10 cellular contexts compared by ENCODE assay signal in genomic region chr9:18396102-18396728, GRCh38.
DNase-seq lines count a peak whose midpoint lies in the region; ATAC-seq and TF ChIP-seq lines count a peak whose summit lies in the region.
"Had no signal": no experiment of that assay in that cellular context is flagged by ENCODE, and none has a peak within 500 bp of the region (broad histone marks: within the 10 kb centered on the region; RNA-seq: fewer than 3 reads in every experiment).

No MANE protein-coding gene starts in this region.

- TF ChIP-seq CTCF in cardiac fibroblast (IDR thresholded peaks at IDR 0.05; ENCODE audit: low read depth, low read length) (peak; percentile 12), progenitor cell of endocrine pancreas (IDR thresholded peaks at IDR 0.05; ENCODE audit: unreplicated experiment) (peak; percentile 22)

- peak; percentile 18 for DNase-seq in NCI-H1436 (lab: John Stamatoyannopoulos, UW)
- no peak for DNase-seq in NCI-H1436 treated with DMSO at 0.1 percent for 48 hours (lab: John Stamatoyannopoulos, UW)
- peak; percentile 65 for DNase-seq in NCI-H146 (lab: John Stamatoyannopoulos, UW)
- DNase-seq in cardiac fibroblast (ENCODE audit: low read depth in 2 of 2) = peak; percentile 32 to 61
- DNase-seq in progenitor cell of endocrine pancreas (ENCODE audit: low spot score, unreplicated experiment) = no peak
- no peak for DNase-seq in stimulated activated effector memory CD8-positive, alpha-beta T cell treated with anti-CD3 and anti-CD28 coated beads, Interleukin-12 subunit alpha, Interleukin-12 subunit beta, amount 100 ng/mL, for 72 hours (ENCODE audit: low spot score in 2 of 2)
- DNase-seq: MG63 had no signal

- no peak overlapping the region for H3K4me3 Mint-ChIP-seq in progenitor cell of endocrine pancreas (ENCODE audit: low read depth)
- H3K4me3 Mint-ChIP-seq in stimulated activated effector memory CD8-positive, alpha-beta T cell treated with anti-CD3 and anti-CD28 coated beads, Interleukin-12 subunit alpha, Interleukin-12 subunit beta, amount 100 ng/mL, for 72 hours = no peak overlapping the region

- H3K36me3 Mint-ChIP-seq in progenitor cell of endocrine pancreas (ENCODE audit: insufficient read depth) = no peaks in the 10 kb centered on the region
- no peaks in the 10 kb centered on the region for H3K36me3 Mint-ChIP-seq in stimulated activated effector memory CD8-positive, alpha-beta T cell treated with anti-CD3 and anti-CD28 coated beads, Interleukin-12 subunit alpha, Interleukin-12 subunit beta, amount 100 ng/mL, for 72 hours

- no peaks in the 10 kb centered on the region for H3K9me3 Mint-ChIP-seq in progenitor cell of endocrine pancreas (ENCODE audit: low read depth)
- H3K9me3 Mint-ChIP-seq in stimulated activated effector memory CD8-positive, alpha-beta T cell treated with anti-CD3 and anti-CD28 coated beads, Interleukin-12 subunit alpha, Interleukin-12 subunit beta, amount 100 ng/mL, for 72 hours = peaks cover 3% of the 10 kb centered on the region

- no peak for ATAC-seq in stimulated activated effector memory CD8-positive, alpha-beta T cell treated with anti-CD3 and anti-CD28 coated beads, Interleukin-12 subunit alpha, Interleukin-12 subunit beta, amount 100 ng/mL, for 72 hours
- ATAC-seq in HG03571 (IDR thresholded peaks at IDR 0.05; ENCODE audit: unreplicated experiment) (no peak), GM18907 (IDR thresholded peaks at IDR 0.05; ENCODE audit: unreplicated experiment) (no peak)

- H3K4me3 ChIP-seq in cardiac fibroblast (replicated peaks in 1 of 2; ENCODE audit: low read depth in 2 of 2, low read length in 2 of 2) = no peak overlapping the region
- H3K4me3 ChIP-seq: MG63, suprapubic skin had no signal

- H3K27ac Mint-ChIP-seq in progenitor cell of endocrine pancreas = no peak overlapping the region
- H3K27ac Mint-ChIP-seq in stimulated activated effector memory CD8-positive, alpha-beta T cell treated with anti-CD3 and anti-CD28 coated beads, Interleukin-12 subunit alpha, Interleukin-12 subunit beta, amount 100 ng/mL, for 72 hours = no peak overlapping the region

- no peaks in the 10 kb centered on the region for H3K27me3 Mint-ChIP-seq in progenitor cell of endocrine pancreas

- H3K4me1 Mint-ChIP-seq in progenitor cell of endocrine pancreas (ENCODE audit: low read depth) = peaks cover 4% of the 10 kb centered on the region
- H3K4me1 Mint-ChIP-seq in stimulated activated effector memory CD8-positive, alpha-beta T cell treated with anti-CD3 and anti-CD28 coated beads, Interleukin-12 subunit alpha, Interleukin-12 subunit beta, amount 100 ng/mL, for 72 hours = no peaks in the 10 kb centered on the region

Comparison
In these comparisons a context has a peak if more than half of its experiments do, and no peak if none do; other contexts are left out.
1. DNase-seq: peak in NCI-H1436 (single experiment), NCI-H146 (single experiment) and cardiac fibroblast (2 of 2); none in NCI-H1436 treated with DMSO at 0.1 percent for 48 hours (single experiment), progenitor cell of endocrine pancreas (single experiment) and stimulated activated effector memory CD8-positive, alpha-beta T cell treated with anti-CD3 and anti-CD28 coated beads, Interleukin-12 subunit alpha, Interleukin-12 subunit beta, amount 100 ng/mL, for 72 hours (0 of 2).